ENCODE assay signal across 1 cellular context in genomic region chr19:14689598-14690503, GRCh38.
TF ChIP-seq lines count a peak whose summit lies in the region.

TSS of gene ZNF333 (plus strand) at chr19:14690048. CDS start at chr19:14693492, 3,444 bp downstream.

TF ChIP-seq in GM12878, 131 proteins besides CTCF, POLR2A, EP300 and RAD21 (continued from another document):
- TF ChIP-seq ZNF687 (IDR thresholded peaks at IDR 0.05) (peak; percentile 75), FOXK2 (IDR thresholded peaks at IDR 0.05) (no peak), CEBPB (IDR thresholded peaks at IDR 0.05; ENCODE audit: borderline replicate concordance in 1 of 2, low read depth in 2 of 2, low read length in 2 of 2) (no peak), STAT3 (IDR thresholded peaks at IDR 0.05; ENCODE audit: low read depth, low read length) (no peak), BACH1 (IDR thresholded peaks at IDR 0.05; ENCODE audit: borderline replicate concordance) (peak; percentile 80), NRF1 (conservative IDR thresholded peaks at IDR 0.05; ENCODE audit: low read depth, low read length) (peak; percentile 27; the same call in 1 of the 2 replicates), ATF7 (IDR thresholded peaks at IDR 0.05; ENCODE audit: low read depth) (no peak), JUNB (IDR thresholded peaks at IDR 0.05) (no peak)
